Comparison of ENCODE assay signal across 8 cellular contexts in the genomic region with DNA sequence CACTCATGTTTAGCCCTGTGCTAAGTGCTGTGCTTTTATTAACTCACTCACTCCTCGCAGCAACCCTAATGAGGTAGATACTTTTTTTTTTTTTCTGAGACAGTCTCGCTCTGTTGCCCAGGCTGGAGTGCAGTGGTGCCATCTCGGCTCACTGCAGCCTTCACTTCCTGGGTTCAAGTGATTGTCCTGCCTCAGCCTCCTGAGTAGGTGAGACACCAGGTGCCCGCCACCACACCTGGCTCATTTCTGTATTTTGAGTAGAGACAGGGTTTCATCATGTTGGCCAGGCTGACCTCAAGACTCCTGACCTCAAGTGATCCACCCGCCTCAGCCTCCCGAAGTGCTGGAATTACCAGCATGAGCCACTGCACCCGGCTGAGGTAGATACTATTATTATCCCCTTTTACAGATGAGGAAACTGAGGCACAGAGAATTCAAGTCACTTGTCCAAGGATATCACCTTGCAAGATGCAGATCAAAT. TPM values are rescaled to one million over a fixed set of nuclear protein-coding genes. Genes with fewer than 3 reads are reported as not detected.
DNase-seq lines count a peak whose midpoint lies in the region; ATAC-seq and TF ChIP-seq lines count a peak whose summit lies in the region.

No MANE protein-coding gene starts in this region.

- H3K4me3 ChIP-seq in SK-N-SH (ENCODE audit: low read depth in 2 of 2, low read length in 1 of 2) (peak overlapping the region; percentile 70 to 80; a peak in 3 of 4 replicates), adipocyte (ENCODE audit: low read length) (peak overlapping the region; percentile 98), right lobe of liver (peak overlapping the region; percentile 61 to 92 (median 83))

- H3F3A ChIP-seq in SK-N-SH (replicated peaks; ENCODE audit: insufficient read depth) = peaks cover 17% of the 10 kb centered on the region

- H3K79me2 ChIP-seq in SK-N-SH (ENCODE audit: insufficient read depth) = peaks cover 73% of the 10 kb centered on the region

- TF ChIP-seq RAD21 in SK-N-SH (IDR thresholded peaks at IDR 0.05; ENCODE audit: low read length) = no peak

- WGBS in SK-N-SH (ENCODE audit: low lambda C conversion rate) = 83% methylated on average over 7 of the region's 7 CpGs
- WGBS in right lobe of liver (ENCODE audit: insufficient coverage, low coverage, low lambda C conversion rate, missing lambda C conversion rate) = 5% methylated on average over 6 of the region's 7 CpGs

- no peak overlapping the region for H2AFZ ChIP-seq in SK-N-SH (ENCODE audit: low read depth)

- no peak overlapping the region for H3K27ac ChIP-seq in SK-N-SH (ENCODE audit: low read depth in 2 of 2, low read length in 1 of 2)
- H3K27ac ChIP-seq in right lobe of liver = peak overlapping the region; percentile 84 to 98 (median 98)
- H3K27ac ChIP-seq in temporal lobe (ENCODE audit: low read depth, low read length) = peak overlapping the region; percentile 22

- peaks cover 7% of the 10 kb centered on the region; the same call in 1 of the 2 replicates for H4K20me1 ChIP-seq in SK-N-SH (ENCODE audit: insufficient read depth)

- no peaks in the 10 kb centered on the region for H3K27me3 ChIP-seq in SK-N-SH (ENCODE audit: insufficient read depth)
- no peaks in the 10 kb centered on the region for H3K27me3 ChIP-seq in adipocyte (replicated peaks; ENCODE audit: control insufficient read depth, insufficient read depth, low read length)
- no peaks in the 10 kb centered on the region for H3K27me3 ChIP-seq in right lobe of liver

- peak overlapping the region; percentile 89 for H3K4me2 ChIP-seq in SK-N-SH

- ATAC-seq in SK-N-SH treated with all-trans-retinoic acid at 6 μM for 48 hours (no peak), right lobe of liver (no peak), HG03108 (IDR thresholded peaks at IDR 0.05; ENCODE audit: unreplicated experiment) (no peak)

- H3K9me2 ChIP-seq in SK-N-SH = no peaks in the 10 kb centered on the region

- CTCF ChIA-PET in SK-N-SH (lab: Yijun Ruan, JAX) = no interaction called here

- DNase-seq in SK-N-SH (no peak), adipocyte (ENCODE audit: low read depth) (no peak), right lobe of liver (no peak), LoVo (ENCODE audit: low spot score) (no peak), NCI-H187 (lab: John Stamatoyannopoulos, UW) (no peak)

- TF ChIP-seq EP300 in SK-N-SH (IDR thresholded peaks at IDR 0.05; ENCODE audit: borderline replicate concordance in 1 of 2, low read depth in 1 of 2, low read length in 1 of 2) = no peak

- peaks cover 8 to 30% of the 10 kb centered on the region in 2 experiments; a peak in 1 of 4 replicates for H3K4me1 ChIP-seq in SK-N-SH (ENCODE audit: control insufficient read depth in 1 of 2, insufficient read depth in 2 of 2, low read depth in 1 of 2, low read length in 1 of 2)
- peaks cover 42% of the 10 kb centered on the region for H3K4me1 ChIP-seq in adipocyte (ENCODE audit: control insufficient read depth, insufficient read depth, low read length)
- H3K4me1 ChIP-seq in right lobe of liver = peaks cover 0 to 37% (median 15%) of the 10 kb centered on the region in 4 donors

- H3K36me3 ChIP-seq in SK-N-SH (replicated peaks in 1 of 2; ENCODE audit: control insufficient read depth in 1 of 2, insufficient read depth in 2 of 2, low read length in 1 of 2) (peaks cover 0 to 13% of the 10 kb centered on the region in 2 experiments), adipocyte (ENCODE audit: control insufficient read depth, insufficient read depth, low read length, severe bottlenecking) (peaks cover 18% of the 10 kb centered on the region), right lobe of liver (peaks cover 0 to 3% (median 0%) of the 10 kb centered on the region in 4 donors)

- intact Hi-C loops in right lobe of liver (cut with DNase I) = no loop called here

- POLR2A ChIA-PET in SK-N-SH (lab: Yijun Ruan, JAX) = interaction anchor here (0.6 kb wide), 1 partner anchor 15 kb away, joined by 3 read pairs; no protein-coding TSS in a partner anchor

- no peak for TF ChIP-seq POLR2A in right lobe of liver (IDR thresholded peaks at IDR 0.05)

- no peaks in the 10 kb centered on the region for H3K9me3 ChIP-seq in SK-N-SH
- H3K9me3 ChIP-seq in adipocyte (ENCODE audit: control insufficient read depth, low read length) = no peaks in the 10 kb centered on the region
- no peaks in the 10 kb centered on the region for H3K9me3 ChIP-seq in right lobe of liver

- no peak for TF ChIP-seq CTCF in SK-N-SH (IDR thresholded peaks at IDR 0.05)
- no peak for TF ChIP-seq CTCF in right lobe of liver (IDR thresholded peaks at IDR 0.05)

- H3K9ac ChIP-seq in SK-N-SH = peak overlapping the region; percentile 98; the same call in 1 of the 2 replicates
- peak overlapping the region; percentile 100 for H3K9ac ChIP-seq in adipocyte (ENCODE audit: low read length)

TF ChIP-seq in SK-N-SH, 30 proteins besides CTCF, POLR2A, EP300 and RAD21:
- TF ChIP-seq, protein P1, sequence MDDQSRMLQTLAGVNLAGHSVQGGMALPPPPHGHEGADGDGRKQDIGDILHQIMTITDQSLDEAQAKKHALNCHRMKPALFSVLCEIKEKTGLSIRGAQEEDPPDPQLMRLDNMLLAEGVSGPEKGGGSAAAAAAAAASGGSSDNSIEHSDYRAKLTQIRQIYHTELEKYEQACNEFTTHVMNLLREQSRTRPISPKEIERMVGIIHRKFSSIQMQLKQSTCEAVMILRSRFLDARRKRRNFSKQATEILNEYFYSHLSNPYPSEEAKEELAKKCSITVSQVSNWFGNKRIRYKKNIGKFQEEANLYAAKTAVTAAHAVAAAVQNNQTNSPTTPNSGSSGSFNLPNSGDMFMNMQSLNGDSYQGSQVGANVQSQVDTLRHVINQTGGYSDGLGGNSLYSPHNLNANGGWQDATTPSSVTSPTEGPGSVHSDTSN (IDR thresholded peaks at IDR 0.05) = no peak
- TF ChIP-seq GABPA (IDR thresholded peaks at IDR 0.05; ENCODE audit: low read depth) = no peak
- TF ChIP-seq ELF1 (IDR thresholded peaks at IDR 0.05) = no peak
- no peak for TF ChIP-seq TCF12 (IDR thresholded peaks at IDR 0.05)
- TF ChIP-seq, protein P2, sequence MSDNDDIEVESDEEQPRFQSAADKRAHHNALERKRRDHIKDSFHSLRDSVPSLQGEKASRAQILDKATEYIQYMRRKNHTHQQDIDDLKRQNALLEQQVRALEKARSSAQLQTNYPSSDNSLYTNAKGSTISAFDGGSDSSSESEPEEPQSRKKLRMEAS (IDR thresholded peaks at IDR 0.05; ENCODE audit: low read depth) = no peak
- no peak for TF ChIP-seq FOSL2 (IDR thresholded peaks at IDR 0.05; ENCODE audit: borderline replicate concordance, low read depth)

TF ChIP-seq in SK-N-SH treated with all-trans-retinoic acid at 6 μM for 48 hours, 23 proteins besides CTCF, POLR2A, EP300 and RAD21 (continues in another document):
- TF ChIP-seq BACH2 (CRISPR knock-in tag; IDR thresholded peaks at IDR 0.05; ENCODE audit: borderline replicate concordance) = no peak
- no peak for TF ChIP-seq ISL1 (CRISPR knock-in tag; IDR thresholded peaks at IDR 0.05)
- no peak for TF ChIP-seq SNAI2 (CRISPR knock-in tag; IDR thresholded peaks at IDR 0.05)
- TF ChIP-seq, protein P3, sequence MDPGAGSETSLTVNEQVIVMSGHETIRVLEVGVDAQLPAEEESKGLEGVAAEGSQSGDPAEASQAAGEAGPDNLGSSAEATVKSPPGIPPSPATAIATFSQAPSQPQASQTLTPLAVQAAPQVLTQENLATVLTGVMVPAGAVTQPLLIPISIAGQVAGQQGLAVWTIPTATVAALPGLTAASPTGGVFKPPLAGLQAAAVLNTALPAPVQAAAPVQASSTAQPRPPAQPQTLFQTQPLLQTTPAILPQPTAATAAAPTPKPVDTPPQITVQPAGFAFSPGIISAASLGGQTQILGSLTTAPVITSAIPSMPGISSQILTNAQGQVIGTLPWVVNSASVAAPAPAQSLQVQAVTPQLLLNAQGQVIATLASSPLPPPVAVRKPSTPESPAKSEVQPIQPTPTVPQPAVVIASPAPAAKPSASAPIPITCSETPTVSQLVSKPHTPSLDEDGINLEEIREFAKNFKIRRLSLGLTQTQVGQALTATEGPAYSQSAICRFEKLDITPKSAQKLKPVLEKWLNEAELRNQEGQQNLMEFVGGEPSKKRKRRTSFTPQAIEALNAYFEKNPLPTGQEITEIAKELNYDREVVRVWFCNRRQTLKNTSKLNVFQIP (CRISPR knock-in tag; IDR thresholded peaks at IDR 0.05; ENCODE audit: borderline replicate concordance, low read depth) = no peak
- TF ChIP-seq TCF4 (CRISPR knock-in tag; IDR thresholded peaks at IDR 0.05; ENCODE audit: borderline replicate concordance) = no peak
- TF ChIP-seq ESRRG (CRISPR knock-in tag; IDR thresholded peaks at IDR 0.05) = no peak
- no peak for TF ChIP-seq ZC3H10 (CRISPR knock-in tag; IDR thresholded peaks at IDR 0.05)
- no peak for TF ChIP-seq OSR1 (CRISPR knock-in tag; IDR thresholded peaks at IDR 0.05)
- TF ChIP-seq GLIS3 (CRISPR knock-in tag; IDR thresholded peaks at IDR 0.05) = no peak
- no peak for TF ChIP-seq ZNF8 (CRISPR knock-in tag; IDR thresholded peaks at IDR 0.05)

RNA-seq across cellular contexts. Expression of a gene that starts 2.5 kb away (rescaled TPM):
- 6.3 and 7.4 TPM in 2 replicates for polyA plus RNA-seq in SK-N-SH (2012; rRNA removed)
- 4.2 and 5.7 TPM in 2 replicates for polyA plus RNA-seq in SK-N-SH (2012; cell fraction: cytosol; rRNA removed)
- 11.9 and 12.2 TPM in 2 replicates for polyA plus RNA-seq in SK-N-SH (2012; cell fraction: nucleus; rRNA removed)
- total RNA-seq in right lobe of liver = 10 to 100 TPM in 3 of 6 experiments, 1 to 10 TPM in 3; 6.8 to 19.7 (median 11.1) TPM
- total RNA-seq in temporal lobe = 7.4 TPM

RNA-seq across cellular contexts. Expression of a gene that starts 2.8 kb away (rescaled TPM):
- 41.9 and 43.8 TPM in 2 replicates for polyA plus RNA-seq in SK-N-SH (2012; rRNA removed)
- polyA plus RNA-seq in SK-N-SH (2012; cell fraction: cytosol; rRNA removed) = 15.9 and 22.5 TPM in 2 replicates
- 115 and 123 TPM in 2 replicates for polyA plus RNA-seq in SK-N-SH (2012; cell fraction: nucleus; rRNA removed)
- total RNA-seq in right lobe of liver = 10 to 100 TPM; 15.1 to 30.6 (median 25.6) TPM
- total RNA-seq in temporal lobe = 28.8 TPM

RNA-seq across cellular contexts. Expression of a gene that starts 29.0 kb away (rescaled TPM):
- polyA plus RNA-seq in SK-N-SH (2012; rRNA removed) = 38.8 and 54.6 TPM in 2 replicates
- 28.0 and 28.5 TPM in 2 replicates for polyA plus RNA-seq in SK-N-SH (2012; cell fraction: cytosol; rRNA removed)
- polyA plus RNA-seq in SK-N-SH (2012; cell fraction: nucleus; rRNA removed) = 131 and 179 TPM in 2 replicates
- total RNA-seq in right lobe of liver = 10 to 100 TPM in 3 of 6 experiments, 1 to 10 TPM in 3; 6.1 to 19.6 (median 10.5) TPM
- 31.2 TPM for total RNA-seq in temporal lobe

RNA-seq across cellular contexts. Expression of a gene that starts 30.8 kb away (rescaled TPM):
- polyA plus RNA-seq in SK-N-SH (2012; rRNA removed) = 4.5 and 6.4 TPM in 2 replicates
- polyA plus RNA-seq in SK-N-SH (2012; cell fraction: cytosol; rRNA removed) = 3.1 and 3.7 TPM in 2 replicates
- 12.9 and 13.9 TPM in 2 replicates for polyA plus RNA-seq in SK-N-SH (2012; cell fraction: nucleus; rRNA removed)
- total RNA-seq in right lobe of liver = 10 to 100 TPM in 2 of 6 experiments, 1 to 10 TPM in 4; 2.9 to 11.2 (median 4.4) TPM
- total RNA-seq in temporal lobe = 0.74 TPM

RNA-seq across cellular contexts. Expression of a gene that starts 31.5 kb away (rescaled TPM):
- polyA plus RNA-seq in SK-N-SH (2012; rRNA removed) = 69.5 and 121 TPM in 2 replicates
- 64.4 and 91.0 TPM in 2 replicates for polyA plus RNA-seq in SK-N-SH (2012; cell fraction: cytosol; rRNA removed)
- 274 and 286 TPM in 2 replicates for polyA plus RNA-seq in SK-N-SH (2012; cell fraction: nucleus; rRNA removed)
- 10 to 100 TPM; 21.4 to 33.1 (median 24.7) TPM for total RNA-seq in right lobe of liver
- 11.3 TPM for total RNA-seq in temporal lobe

Comparison
In these comparisons a context has a peak if more than half of its experiments do, and no peak if none do; other contexts are left out.
1. H3K27ac ChIP-seq: peak in right lobe of liver (3 of 3) and temporal lobe (single experiment); none in SK-N-SH (0 of 2).
2. Peak in every context shown above with its lines, with median percentiles within 50 percentile points of each other: H3K4me3 ChIP-seq.